In the genomic region with DNA sequence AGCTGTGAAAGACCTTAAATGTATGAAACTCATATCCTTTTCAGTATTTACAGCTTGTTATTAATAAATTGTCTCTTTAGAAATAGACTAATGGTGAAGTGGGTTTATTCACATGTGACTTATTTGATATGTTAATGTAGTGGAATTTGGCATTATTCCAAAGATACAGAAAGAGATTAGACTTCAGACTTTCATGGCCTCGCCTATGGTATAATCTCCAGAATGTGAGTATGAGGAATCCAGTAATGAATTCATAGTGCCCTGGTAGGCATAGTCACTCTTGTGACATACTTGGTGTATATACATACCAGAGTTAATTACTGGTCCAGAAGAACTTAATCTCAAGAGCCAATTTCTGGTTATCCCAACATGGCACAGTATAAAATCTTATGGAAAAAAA, we compare ENCODE assay signal across 18 cellular contexts.
A peak's percentile ranks its signal among the peaks of the same experiment; 100 is the strongest.
DNase-seq lines count a peak whose midpoint lies in the region; ATAC-seq, FAIRE-seq and TF ChIP-seq lines count a peak whose summit lies in the region.
"Had no signal": no experiment of that assay in that cellular context is flagged by ENCODE, and none has a peak within 500 bp of the region (broad histone marks: within the 10 kb centered on the region; RNA-seq: fewer than 3 reads in every experiment).

No MANE protein-coding gene starts in this region.

- no peak overlapping the region for H3K4me3 Mint-ChIP-seq in activated CD4-positive, alpha-beta memory T cell treated with anti-CD3 and anti-CD28 coated beads for 36 hours
- H3K4me3 Mint-ChIP-seq in T-helper 17 cell (no peak overlapping the region), H9 (no peak overlapping the region)
- H3K4me3 Mint-ChIP-seq: CD8-positive, alpha-beta T cell had no signal

- H3K79me1 ChIP-seq in H1 (ENCODE audit: low read depth, low read length) = no peaks in the 10 kb centered on the region
- H3K79me1 ChIP-seq in H9 (ENCODE audit: insufficient read depth, low read depth, low read length, poor library complexity, severe bottlenecking) = no peaks in the 10 kb centered on the region

- H2AK5ac ChIP-seq in H1 (ENCODE audit: low read depth, low read length) (no peak overlapping the region), H9 (ENCODE audit: insufficient read length, low read length) (no peak overlapping the region)

- CTCF ChIA-PET in H1 (lab: Charles Lee; ENCODE audit: partially characterized antibody) = interaction anchor here (1.7 kb wide), 1 partner anchor 227 kb away, joined by 3 read pairs; no protein-coding TSS in a partner anchor
- CTCF ChIA-PET in activated CD4-positive, alpha-beta memory T cell treated with anti-CD3 and anti-CD28 coated beads for 36 hours (lab: Charles Lee) = interaction anchor here (1.8 kb wide), 1 partner anchor 10 kb away, joined by 4 read pairs; no protein-coding TSS in a partner anchor

- no peak overlapping the region for H3K4me3 ChIP-seq in H1 (ENCODE audit: extremely low read depth in 1 of 4, insufficient read depth in 2 of 4, low read depth in 3 of 4, low read length in 4 of 4)
- H3K4me3 ChIP-seq: BLaER1 treated with 17β-estradiol and CSF1 and Interleukin-3, amounts not matched to agents 10 nM and 100 nM; HAP-1; MG63; SJSA1 had no signal

- no peak overlapping the region for H2BK5ac ChIP-seq in H1 (ENCODE audit: low read depth, low read length)
- H2BK5ac ChIP-seq in H9 (ENCODE audit: insufficient read length, low read length) = no peak overlapping the region

- H3K23ac ChIP-seq in H1 (ENCODE audit: insufficient read length) (no peak overlapping the region), H9 (ENCODE audit: insufficient read length, low read depth, low read length) (no peak overlapping the region)

- no peak for TF ChIP-seq POLR2A in H1 (IDR thresholded peaks at IDR 0.05; ENCODE audit: control extremely low read depth in 1 of 2, low read depth in 2 of 2, low read length in 2 of 2)

- H3K4me2 ChIP-seq in H1 (ENCODE audit: insufficient read depth in 1 of 2, low read depth in 2 of 2, low read length in 2 of 2) (no peak overlapping the region), H9 (ENCODE audit: insufficient read depth, insufficient read length, low read length) (no peak overlapping the region)
- H3K4me2 ChIP-seq: BLaER1 treated with 17β-estradiol and CSF1 and Interleukin-3, amounts not matched to agents 10 nM and 100 nM had no signal

- H3K36me3 Mint-ChIP-seq in activated CD4-positive, alpha-beta memory T cell treated with anti-CD3 and anti-CD28 coated beads for 36 hours = peaks cover 2% of the 10 kb centered on the region
- H3K36me3 Mint-ChIP-seq in T-helper 17 cell (ENCODE audit: low read depth) (peaks cover 2% of the 10 kb centered on the region), H9 (ENCODE audit: insufficient read depth in 1 of 3, low read depth in 3 of 3) (peaks cover 2 to 21% (median 5%) of the 10 kb centered on the region in 3 experiments; a peak in 5 of 7 replicates)

- H4K91ac ChIP-seq in H1 (replicated peaks; ENCODE audit: insufficient read length, low read length) = no peak overlapping the region
- no peak overlapping the region for H4K91ac ChIP-seq in H9 (ENCODE audit: insufficient read length, low read depth, low read length)

- no peak for ATAC-seq in T-helper 17 cell
- ATAC-seq: CD8-positive, alpha-beta T cell; Panc1 had no signal

- H3K36me3 ChIP-seq in H1 (ENCODE audit: control insufficient read depth in 2 of 4, insufficient read depth in 4 of 4, low read length in 3 of 4) = peaks cover 0 to 5% (median 0%) of the 10 kb centered on the region in 4 experiments; a peak in 3 of 8 replicates
- H3K36me3 ChIP-seq: HAP-1 had no signal

- H3K9ac ChIP-seq in H1 (replicated peaks in 1 of 4; ENCODE audit: extremely low read depth in 1 of 4, low read depth in 3 of 4, low read length in 3 of 4) (no peak overlapping the region), H9 (ENCODE audit: extremely low read depth, insufficient read length, low read length) (no peak overlapping the region)
- H3K9ac ChIP-seq: BLaER1 treated with 17β-estradiol and CSF1 and Interleukin-3, amounts not matched to agents 10 nM and 100 nM had no signal

- H4K20me1 ChIP-seq in H1 (replicated peaks in 1 of 2; ENCODE audit: control insufficient read depth in 1 of 2, insufficient read depth in 2 of 2, low read length in 2 of 2) (peaks cover 0 to 2% of the 10 kb centered on the region in 2 experiments), H9 (ENCODE audit: control insufficient read depth, insufficient read depth, insufficient read length) (no peaks in the 10 kb centered on the region)

- TF ChIP-seq CTCF in H1 (IDR thresholded peaks at IDR 0.05; ENCODE audit: control extremely low read depth in 1 of 3, insufficient read depth in 1 of 3, low read depth in 1 of 3, low read length in 3 of 3) (no peak), H9 (conservative IDR thresholded peaks at IDR 0.05) (no peak)

- no peak overlapping the region for H2BK120ac ChIP-seq in H1 (replicated peaks; ENCODE audit: low read depth, low read length)
- H2BK120ac ChIP-seq in H9 (ENCODE audit: low read depth, low read length, poor library complexity, severe bottlenecking) = no peak overlapping the region

- intact Hi-C loops in activated CD4-positive, alpha-beta memory T cell treated with anti-CD3 and anti-CD28 coated beads for 36 hours (cut with micrococcal nuclease) = no loop called here

- H3K56ac ChIP-seq in H1 (replicated peaks; ENCODE audit: insufficient read length, low read depth, low read length) (no peak overlapping the region), H9 (ENCODE audit: insufficient read length, low read depth, low read length) (no peak overlapping the region)

- no peaks in the 10 kb centered on the region for H3K9me3 Mint-ChIP-seq in activated CD4-positive, alpha-beta memory T cell treated with anti-CD3 and anti-CD28 coated beads for 36 hours
- no peaks in the 10 kb centered on the region for H3K9me3 Mint-ChIP-seq in H9
- H3K9me3 Mint-ChIP-seq: CD8-positive, alpha-beta T cell had no signal

- H3K14ac ChIP-seq in H1 (ENCODE audit: insufficient read length) = no peak overlapping the region
- H3K14ac ChIP-seq in H9 (ENCODE audit: insufficient read depth, low read length) = no peak overlapping the region

- FAIRE-seq in H1 (lab: Jason Lieb, UNC) = peak; percentile 28

- peak; percentile 19 for DNase-seq in EL
- peak; percentile 1 for DNase-seq in LoVo (ENCODE audit: low spot score)
- DNase-seq in H1 (ENCODE audit: low read depth in 1 of 2, low spot score in 2 of 2) = no peak
- peak; percentile 9 for DNase-seq in renal cortical epithelial cell (ENCODE audit: low read depth)
- DNase-seq in activated CD4-positive, alpha-beta memory T cell treated with anti-CD3 and anti-CD28 coated beads for 36 hours = no peak
- no peak for DNase-seq in T-helper 17 cell
- no peak for DNase-seq in H9
- DNase-seq: Calu3; CD8-positive, alpha-beta T cell; DMS79; MG63; NCI-H1092; NCI-H146; NCI-H2081 had no signal

- H3K79me2 ChIP-seq in H1 (ENCODE audit: control insufficient read depth in 1 of 2, insufficient read depth in 2 of 2, low read length in 2 of 2) (no peaks in the 10 kb centered on the region), H9 (ENCODE audit: insufficient read depth, low read length) (no peaks in the 10 kb centered on the region)

- peaks cover 2% of the 10 kb centered on the region for H3K4me1 Mint-ChIP-seq in activated CD4-positive, alpha-beta memory T cell treated with anti-CD3 and anti-CD28 coated beads for 36 hours (ENCODE audit: low read depth)
- H3K4me1 Mint-ChIP-seq in T-helper 17 cell (no peaks in the 10 kb centered on the region), H9 (no peaks in the 10 kb centered on the region)

- no peak overlapping the region for H3T11ph ChIP-seq in H9 (ENCODE audit: low read length)

- POLR2A ChIA-PET in H1 (lab: Charles Lee; ENCODE audit: partially characterized antibody) = no interaction called here
- POLR2A ChIA-PET in activated CD4-positive, alpha-beta memory T cell treated with anti-CD3 and anti-CD28 coated beads for 36 hours (lab: Charles Lee) = no interaction called here

- TF ChIP-seq RAD21 in H1 (IDR thresholded peaks at IDR 0.05 in 1 of 2, conservative IDR thresholded peaks at IDR 0.05 in 1 of 2; ENCODE audit: low read depth in 2 of 2, low read length in 2 of 2) = no peak

- H3K27ac Mint-ChIP-seq in activated CD4-positive, alpha-beta memory T cell treated with anti-CD3 and anti-CD28 coated beads for 36 hours = no peak overlapping the region
- H3K27ac Mint-ChIP-seq in T-helper 17 cell = no peak overlapping the region
- no peak overlapping the region for H3K27ac Mint-ChIP-seq in H9
- H3K27ac Mint-ChIP-seq: CD8-positive, alpha-beta T cell had no signal

- H3K27me3 ChIP-seq in H1 (replicated peaks in 1 of 4; ENCODE audit: control insufficient read depth in 3 of 4, extremely low read depth in 1 of 4, insufficient read depth in 3 of 4, low read length in 3 of 4) = no peaks in the 10 kb centered on the region
- no peaks in the 10 kb centered on the region for H3K27me3 ChIP-seq in H9 (ENCODE audit: insufficient read depth, low read length)
- H3K27me3 ChIP-seq: BLaER1 treated with 17β-estradiol and CSF1 and Interleukin-3, amounts not matched to agents 10 nM and 100 nM; MG63; SJSA1 had no signal

- H3K18ac ChIP-seq in H1 (ENCODE audit: extremely low read depth, low read length) (no peak overlapping the region), H9 (ENCODE audit: insufficient read length, low read depth, low read length) (no peak overlapping the region)

- H2AFZ ChIP-seq in H1 (ENCODE audit: low read length) (no peak overlapping the region), H9 (ENCODE audit: low read length) (no peak overlapping the region)

- H2BK12ac ChIP-seq in H1 (ENCODE audit: low read depth, low read length) (no peak overlapping the region), H9 (ENCODE audit: insufficient read length, low read depth, low read length) (no peak overlapping the region)

- no peak overlapping the region for H3K4ac ChIP-seq in H1 (replicated peaks; ENCODE audit: insufficient read length, low read depth, low read length)
- H3K4ac ChIP-seq in H9 (ENCODE audit: low read depth, low read length) = no peak overlapping the region

- H3K27me3 Mint-ChIP-seq in activated CD4-positive, alpha-beta memory T cell treated with anti-CD3 and anti-CD28 coated beads for 36 hours = no peaks in the 10 kb centered on the region
- H3K27me3 Mint-ChIP-seq in T-helper 17 cell (no peaks in the 10 kb centered on the region), H9 (ENCODE audit: low read depth) (no peaks in the 10 kb centered on the region)

- no peak overlapping the region for H4K5ac ChIP-seq in H1 (ENCODE audit: insufficient read length, low read depth, low read length)
- no peak overlapping the region for H4K5ac ChIP-seq in H9 (ENCODE audit: insufficient read length, low read depth, low read length)

- H3K23me2 ChIP-seq in H1 (ENCODE audit: low read depth, low read length) (no peaks in the 10 kb centered on the region), H9 (ENCODE audit: insufficient read length, low read depth, low read length, poor library complexity, severe bottlenecking) (no peaks in the 10 kb centered on the region)

- no peak overlapping the region for H2BK20ac ChIP-seq in H1 (ENCODE audit: low read length)
- no peak overlapping the region for H2BK20ac ChIP-seq in H9 (ENCODE audit: low read depth, low read length, poor library complexity, severe bottlenecking)

- no peak for TF ChIP-seq EP300 in H1 (IDR thresholded peaks at IDR 0.05; ENCODE audit: borderline replicate concordance in 1 of 2, low read depth in 2 of 2, low read length in 2 of 2)

- H3K27ac ChIP-seq in H1 (ENCODE audit: low read depth, low read length) (no peak overlapping the region), H9 (ENCODE audit: insufficient read length, low read depth, low read length) (no peak overlapping the region)
- H3K27ac ChIP-seq: BLaER1 treated with 17β-estradiol and CSF1 and Interleukin-3, amounts not matched to agents 10 nM and 100 nM; SJSA1 had no signal

- H4K8ac ChIP-seq in H1 (ENCODE audit: extremely low read depth, insufficient read depth, low read length) (no peak overlapping the region), H9 (replicated peaks; ENCODE audit: insufficient read length, low read depth, low read length) (no peak overlapping the region)

- H3K9me3 ChIP-seq in H1 (ENCODE audit: insufficient read depth in 2 of 2, low read depth in 1 of 2, low read length in 1 of 2) (no peaks in the 10 kb centered on the region), T-helper 17 cell (ENCODE audit: control insufficient read depth, low read length, poor library complexity, severe bottlenecking) (no peaks in the 10 kb centered on the region), H9 (ENCODE audit: control insufficient read depth, low read depth, low read length) (no peaks in the 10 kb centered on the region)
- H3K9me3 ChIP-seq: BLaER1 treated with 17β-estradiol and CSF1 and Interleukin-3, amounts not matched to agents 10 nM and 100 nM; HAP-1; MG63; SJSA1 had no signal

- 81% methylated on average over 1 of the region's 1 CpG; no CpG with 5 or more reads in 1 of the 2 experiments for WGBS in H1 (ENCODE audit: extremely low coverage in 1 of 2, insufficient coverage in 1 of 2, insufficient read length in 1 of 2, insufficient replicate concordance in 2 of 2, low coverage in 1 of 2, low lambda C conversion rate in 2 of 2, missing lambda C conversion rate in 1 of 2), 2 experiments
- no CpG with 5 or more reads among the region's 1 CpG for WGBS in H9 (ENCODE audit: extremely low coverage, insufficient read length, low lambda C conversion rate)

- H2BK15ac ChIP-seq in H1 (ENCODE audit: low read length) (no peak overlapping the region), H9 (ENCODE audit: low read depth, low read length) (no peak overlapping the region)

- H3K4me1 ChIP-seq in H1 (replicated peaks in 1 of 4; ENCODE audit: control insufficient read depth in 3 of 4, insufficient read depth in 4 of 4, low read length in 3 of 4) = no peaks in the 10 kb centered on the region
- H3K4me1 ChIP-seq in H9 (ENCODE audit: insufficient read depth, low read length) = no peaks in the 10 kb centered on the region
- H3K4me1 ChIP-seq: SJSA1 had no signal

Comparison
In these comparisons a context has a peak if more than half of its experiments do, and no peak if none do; other contexts are left out.
1. DNase-seq: peak in EL (single experiment), LoVo (single experiment) and renal cortical epithelial cell (single experiment); none in H1 (0 of 2), activated CD4-positive, alpha-beta memory T cell treated with anti-CD3 and anti-CD28 coated beads for 36 hours (single experiment), T-helper 17 cell (0 of 3) and H9 (single experiment).